11 cellular contexts compared by ENCODE assay signal in the genomic region with DNA sequence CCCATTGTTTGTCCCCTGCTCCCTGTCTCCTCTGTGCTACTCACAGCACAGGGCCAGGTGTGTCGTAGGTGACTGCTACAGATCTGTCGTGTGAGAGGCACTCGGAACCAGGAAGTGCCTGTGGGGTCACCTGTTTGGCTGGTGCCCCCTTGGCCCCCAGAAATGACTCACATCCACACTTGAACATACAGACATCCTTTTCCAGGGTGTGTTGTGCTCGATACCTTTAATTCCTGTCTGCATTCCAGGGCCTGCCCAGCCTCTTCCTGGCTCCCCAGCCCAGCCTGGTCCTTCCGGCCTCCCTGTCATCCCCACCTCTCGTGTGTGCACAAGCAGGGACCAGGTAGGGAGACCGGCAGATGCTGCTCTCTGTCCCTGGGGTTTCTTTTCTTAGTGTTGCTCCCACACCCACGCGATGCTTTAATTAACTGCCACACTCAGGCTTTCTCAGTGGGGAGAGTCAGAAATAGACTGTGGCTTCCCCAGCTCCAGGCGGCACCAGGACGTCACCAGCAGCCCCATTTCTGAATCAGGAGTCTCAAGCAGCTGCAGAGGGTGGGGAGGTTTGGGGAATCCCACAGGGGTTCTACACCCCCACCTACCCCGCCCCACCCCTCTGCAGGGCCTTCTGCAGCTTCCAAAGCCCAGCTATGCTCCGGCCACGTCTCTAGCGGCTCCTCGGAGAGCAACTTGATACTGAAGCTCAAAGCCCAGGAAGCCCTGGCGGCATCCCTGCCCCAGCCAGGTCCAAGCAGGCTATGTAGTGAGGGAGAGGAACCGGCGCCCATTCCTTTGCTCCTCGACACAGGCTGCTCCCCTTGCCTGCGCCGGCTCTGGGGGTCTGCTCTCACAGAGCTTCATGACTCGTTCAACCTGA.
DNase-seq lines count a peak whose midpoint lies in the region; ATAC-seq, FAIRE-seq and TF ChIP-seq lines count a peak whose summit lies in the region.
"Had no signal": no experiment of that assay in that cellular context is flagged by ENCODE, and none has a peak within 500 bp of the region (broad histone marks: within the 10 kb centered on the region; RNA-seq: fewer than 3 reads in every experiment).

No MANE protein-coding gene starts in this region.

- TF ChIP-seq POLR2A in sigmoid colon (IDR thresholded peaks at IDR 0.05), result no peak

- no peak for TF ChIP-seq EP300 in sigmoid colon (IDR thresholded peaks at IDR 0.05)

- ATAC-seq in activated naive CD8-positive, alpha-beta T cell treated with anti-CD3 and anti-CD28 coated beads, Interleukin-2, amount 50 U/mL, for 24 hours, result no peak
- no peak for ATAC-seq in HG03280 (IDR thresholded peaks at IDR 0.05; ENCODE audit: unreplicated experiment)
- ATAC-seq: naive thymus-derived CD8-positive, alpha-beta T cell had no signal

- H3K27me3 Mint-ChIP-seq in activated naive CD8-positive, alpha-beta T cell treated with anti-CD3 and anti-CD28 coated beads, Interleukin-2, amount 50 U/mL, for 24 hours, result peaks cover 25% of the 10 kb centered on the region

- peak; percentile 54 for DNase-seq in NCI-H146 (lab: John Stamatoyannopoulos, UW)
- DNase-seq in NCI-H146 treated with DMSO at 0.1 percent for 48 hours (lab: John Stamatoyannopoulos, UW; ENCODE audit: unreplicated experiment), result no peak
- no peak for DNase-seq in HTR-8/SVneo (ENCODE audit: insufficient read length, low spot score)
- DNase-seq in epithelial cell of prostate (ENCODE audit: low read depth, low spot score), result peak; percentile 24
- DNase-seq in sigmoid colon, result peak; percentile 51
- no peak for DNase-seq in BE2C
- no peak for DNase-seq in activated naive CD8-positive, alpha-beta T cell treated with anti-CD3 and anti-CD28 coated beads, Interleukin-2, amount 50 U/mL, for 24 hours
- DNase-seq: activated T-cell treated with anti-CD3 and anti-CD28 coated beads for 4 hours; naive thymus-derived CD8-positive, alpha-beta T cell; NK-92 treated with Interleukin-12 subunit alpha and Interleukin-12 subunit beta, amount 100 ng/mL, for 24 hours had no signal

- H3K9me3 ChIP-seq in sigmoid colon, result no peaks in the 10 kb centered on the region
- H3K9me3 ChIP-seq in BE2C, result no peaks in the 10 kb centered on the region

- H3K27me3 ChIP-seq in sigmoid colon (no peaks in the 10 kb centered on the region), BE2C (peaks cover 4% of the 10 kb centered on the region)

- H3K4me1 Mint-ChIP-seq in activated naive CD8-positive, alpha-beta T cell treated with anti-CD3 and anti-CD28 coated beads, Interleukin-2, amount 50 U/mL, for 24 hours, result no peaks in the 10 kb centered on the region

- no peak overlapping the region for H3K27ac Mint-ChIP-seq in activated naive CD8-positive, alpha-beta T cell treated with anti-CD3 and anti-CD28 coated beads, Interleukin-2, amount 50 U/mL, for 24 hours
- H3K27ac Mint-ChIP-seq: naive thymus-derived CD8-positive, alpha-beta T cell had no signal

- H3K4me3 Mint-ChIP-seq in activated naive CD8-positive, alpha-beta T cell treated with anti-CD3 and anti-CD28 coated beads, Interleukin-2, amount 50 U/mL, for 24 hours, result no peak overlapping the region
- H3K4me3 Mint-ChIP-seq: naive thymus-derived CD8-positive, alpha-beta T cell had no signal

- H3K4me1 ChIP-seq in sigmoid colon (peaks cover 0 to 14% (median 12%) of the 10 kb centered on the region in 4 donors), BE2C (no peaks in the 10 kb centered on the region)

- intact Hi-C loops in sigmoid colon (cut with DNase I), result no loop called here

- peak; percentile 66 for FAIRE-seq in HTR-8/SVneo (lab: Jason Lieb, UNC)

- TF ChIP-seq CTCF in sigmoid colon (IDR thresholded peaks at IDR 0.05) (no peak), BE2C (IDR thresholded peaks at IDR 0.05; ENCODE audit: low read depth, low read length) (no peak)

- no peaks in the 10 kb centered on the region for H3K36me3 Mint-ChIP-seq in activated naive CD8-positive, alpha-beta T cell treated with anti-CD3 and anti-CD28 coated beads, Interleukin-2, amount 50 U/mL, for 24 hours (ENCODE audit: low read depth)
- H3K36me3 Mint-ChIP-seq: naive thymus-derived CD8-positive, alpha-beta T cell had no signal

- H3K36me3 ChIP-seq in sigmoid colon (no peaks in the 10 kb centered on the region), BE2C (no peaks in the 10 kb centered on the region)

- no peaks in the 10 kb centered on the region for H3K9me3 Mint-ChIP-seq in activated naive CD8-positive, alpha-beta T cell treated with anti-CD3 and anti-CD28 coated beads, Interleukin-2, amount 50 U/mL, for 24 hours
- H3K9me3 Mint-ChIP-seq: naive thymus-derived CD8-positive, alpha-beta T cell had no signal

- H3K4me3 ChIP-seq in sigmoid colon, result no peak overlapping the region
- H3K4me3 ChIP-seq in BE2C (ENCODE audit: low read depth, low read length), result no peak overlapping the region

- H3K27ac ChIP-seq in epithelial cell of prostate (peak overlapping the region; percentile 89), sigmoid colon (no peak overlapping the region)

- 65 to 73% methylated on average over 23 of the region's 23 CpGs for WGBS in sigmoid colon, 2 donors

Comparison
In these comparisons a context has a peak if more than half of its experiments do, and no peak if none do; other contexts are left out.
1. DNase-seq: peak in NCI-H146 (single experiment), epithelial cell of prostate (single experiment) and sigmoid colon (single experiment); none in NCI-H146 treated with DMSO at 0.1 percent for 48 hours (single experiment), HTR-8/SVneo (single experiment), BE2C (single experiment) and activated naive CD8-positive, alpha-beta T cell treated with anti-CD3 and anti-CD28 coated beads, Interleukin-2, amount 50 U/mL, for 24 hours (single experiment).